10 cellular contexts compared by ENCODE assay signal in the genomic region with DNA sequence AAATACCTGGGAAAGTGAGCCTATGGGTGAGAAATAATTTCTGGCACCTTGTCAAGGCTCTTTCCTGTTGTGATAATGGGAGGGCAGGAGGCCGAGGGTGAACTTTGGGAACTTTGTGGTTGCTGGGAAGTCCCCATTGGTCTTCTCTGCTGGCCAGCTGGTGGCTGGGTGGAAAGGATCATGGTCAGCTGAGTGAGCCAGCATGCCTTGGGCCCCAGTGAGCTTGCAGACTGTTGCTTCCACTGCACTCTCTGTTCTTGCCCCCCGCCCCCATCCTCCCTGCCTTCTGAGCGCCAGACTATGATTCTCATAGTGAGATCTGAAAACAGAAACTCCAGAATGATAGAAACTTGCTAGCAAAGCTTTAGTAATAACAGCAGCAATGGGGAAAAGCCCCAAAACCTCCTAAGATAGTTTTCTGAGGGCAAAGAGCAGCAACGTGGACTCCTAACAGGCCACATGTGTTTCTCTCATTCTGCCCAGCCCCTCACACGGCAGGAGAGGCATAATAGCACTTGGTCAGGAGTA.
DNase-seq lines count a peak whose midpoint lies in the region; ATAC-seq and TF ChIP-seq lines count a peak whose summit lies in the region.
"Had no signal": no experiment of that assay in that cellular context is flagged by ENCODE, and none has a peak within 500 bp of the region (broad histone marks: within the 10 kb centered on the region; RNA-seq: fewer than 3 reads in every experiment).

No MANE protein-coding gene starts in this region.

- no peaks in the 10 kb centered on the region for H3K27me3 ChIP-seq in right cardiac atrium (ENCODE audit: control insufficient read depth, insufficient read depth)
- H3K27me3 ChIP-seq: neutrophil had no signal

- H3K4me3 Mint-ChIP-seq in MCF 10A (ENCODE audit: unreplicated experiment), result no peak overlapping the region

- CTCF ChIA-PET in MCF 10A (lab: Yijun Ruan, JAX), result interaction anchor here (0.6 kb wide), 1 partner anchor 119 kb away, joined by 3 read pairs; no protein-coding TSS in a partner anchor

- WGBS in right cardiac atrium, result 64% methylated on average over 5 of the region's 5 CpGs

- H3K4me1 Mint-ChIP-seq in MCF 10A (ENCODE audit: insufficient read depth, unreplicated experiment), result no peaks in the 10 kb centered on the region

- H3K4me3 ChIP-seq in right cardiac atrium (ENCODE audit: low read length), result no peak overlapping the region

- intact Hi-C loops in right cardiac atrium (cut with DNase I), result no loop called here
- intact Hi-C loops in MCF 10A (cut with micrococcal nuclease), result no loop called here

- H3K9me3 ChIP-seq in right cardiac atrium (ENCODE audit: control insufficient read depth, low read length), result no peaks in the 10 kb centered on the region
- H3K9me3 ChIP-seq: neutrophil had no signal

- H3K27me3 Mint-ChIP-seq in MCF 10A (ENCODE audit: insufficient read depth, unreplicated experiment), result peaks cover 2% of the 10 kb centered on the region

- TF ChIP-seq CTCF in MCF 10A (IDR thresholded peaks at IDR 0.05; ENCODE audit: unreplicated experiment), result no peak

- no peaks in the 10 kb centered on the region for H3K9me3 Mint-ChIP-seq in MCF 10A (ENCODE audit: unreplicated experiment)

- POLR2A ChIA-PET in MCF 10A (lab: Yijun Ruan, JAX), result no interaction called here

- no peak overlapping the region for H3K27ac ChIP-seq in right cardiac atrium (ENCODE audit: low read length)
- H3K27ac ChIP-seq: neutrophil had no signal

- H3K36me3 Mint-ChIP-seq in MCF 10A (ENCODE audit: insufficient read depth, unreplicated experiment), result no peaks in the 10 kb centered on the region

- no peak overlapping the region for H3K27ac Mint-ChIP-seq in MCF 10A (ENCODE audit: low read depth, unreplicated experiment)

- DNase-seq in stimulated activated CD4-positive, alpha-beta T cell treated with anti-CD3 and anti-CD28 coated beads, Interleukin-2, amount 100 ng/mL, for 48 hours, result peak; percentile 60 to 73
- DNase-seq in right cardiac atrium, result no peak
- DNase-seq in epidermal melanocyte (ENCODE audit: insufficient read length, low spot score), result no peak
- no peak for DNase-seq in SW 1271 (lab: John Stamatoyannopoulos, UW)
- no peak for DNase-seq in MCF 10A (ENCODE audit: unreplicated experiment)
- DNase-seq: NCI-H187 treated with DMSO at 0.1 percent for 48 hours had no signal

- BruUV-seq in MCF 10A (replicated peaks; lab: Mats Ljungman, UMichigan), result no TSS peak

- ATAC-seq in GM18873 (IDR thresholded peaks at IDR 0.05; ENCODE audit: low FRiP score, unreplicated experiment) (peak; percentile 60), GM21737 (IDR thresholded peaks at IDR 0.05; ENCODE audit: unreplicated experiment) (peak; percentile 59), HG03575 (IDR thresholded peaks at IDR 0.05; ENCODE audit: extremely low read depth, insufficient number of reproducible peaks, low FRiP score, unreplicated experiment) (peak; percentile 52), right cardiac atrium (no peak)

- no peaks in the 10 kb centered on the region for H3K4me1 ChIP-seq in right cardiac atrium (ENCODE audit: control insufficient read depth, insufficient read depth, low read length)

Comparison
In these comparisons a context has a peak if more than half of its experiments do, and no peak if none do; other contexts are left out.
1. ATAC-seq: peak in GM18873 (single experiment), GM21737 (single experiment) and HG03575 (single experiment); none in right cardiac atrium (0 of 2).
2. DNase-seq: peak in stimulated activated CD4-positive, alpha-beta T cell treated with anti-CD3 and anti-CD28 coated beads, Interleukin-2, amount 100 ng/mL, for 48 hours (2 of 2); none in right cardiac atrium (0 of 3), epidermal melanocyte (single experiment), SW 1271 (0 of 2) and MCF 10A (single experiment).